ENCODE assay signal across 14 cellular contexts in genomic region chr4:10743357-10743756, GRCh38. TPM values are rescaled to one million over a fixed set of nuclear protein-coding genes. Genes with fewer than 3 reads are reported as not detected.
DNase-seq lines count a peak whose midpoint lies in the region; ATAC-seq, FAIRE-seq and TF ChIP-seq lines count a peak whose summit lies in the region.
"Had no signal": no experiment of that assay in that cellular context is flagged by ENCODE, and none has a peak within 500 bp of the region (broad histone marks: within the 10 kb centered on the region; RNA-seq: fewer than 3 reads in every experiment).

No MANE protein-coding gene starts in this region.

- H3K27ac ChIP-seq in Peyer's patch: peak overlapping the region in 1 of 4 donors; percentile 6

- no peaks in the 10 kb centered on the region for H3K36me3 ChIP-seq in Peyer's patch

- TF ChIP-seq POLR2A in GM12891 (IDR thresholded peaks at IDR 0.05; ENCODE audit: low read depth, low read length): no peak
- TF ChIP-seq POLR2A in Peyer's patch (IDR thresholded peaks at IDR 0.05): no peak

- ATAC-seq in GM19397 (IDR thresholded peaks at IDR 0.05; ENCODE audit: unreplicated experiment) (peak; percentile 59), HG02759 (IDR thresholded peaks at IDR 0.05; ENCODE audit: unreplicated experiment) (peak; percentile 72), HG03378 (IDR thresholded peaks at IDR 0.05; ENCODE audit: unreplicated experiment) (peak; percentile 73)

- TF ChIP-seq CTCF in Peyer's patch (IDR thresholded peaks at IDR 0.05): no peak

- no peaks in the 10 kb centered on the region for H3K4me1 ChIP-seq in Peyer's patch

- H3K27me3 ChIP-seq in Peyer's patch: no peaks in the 10 kb centered on the region

- H3K9me3 ChIP-seq in Peyer's patch: no peaks in the 10 kb centered on the region

- H3K4me3 ChIP-seq in Peyer's patch: no peak overlapping the region

- FAIRE-seq in GM12891 (lab: Jason Lieb, UNC): peak; percentile 63
- FAIRE-seq: G401.6 had no signal

- DNase-seq in GM12891 (ENCODE audit: insufficient read length, low spot score) (no peak), Peyer's patch (no peak), A172 (ENCODE audit: low spot score) (no peak), NCI-H1417 treated with DMSO at 0.1 percent for 48 hours (lab: John Stamatoyannopoulos, UW) (no peak)
- no peak for DNase-seq in activated CD8-positive, alpha-beta memory T cell treated with anti-CD3 and anti-CD28 coated beads, Interleukin-2, amount 50 U/mL, for 48 hours
- DNase-seq: HFFc6, hypothalamus, mammary epithelial cell, NCI-H2227 treated with DMSO at 0.1 percent for 48 hours had no signal

TF ChIP-seq in GM12891, 5 proteins besides CTCF, POLR2A, EP300 and RAD21:
- TF ChIP-seq POLR2AphosphoS5 (IDR thresholded peaks at IDR 0.05; ENCODE audit: low read depth, low read length): no peak
- TF ChIP-seq SPI1 (IDR thresholded peaks at IDR 0.05; ENCODE audit: low read depth, low read length): peak; percentile 78
- TF ChIP-seq TAF1 (IDR thresholded peaks at IDR 0.05; ENCODE audit: low read depth, low read length): no peak
- no peak for TF ChIP-seq POU2F2 (IDR thresholded peaks at IDR 0.05; ENCODE audit: low read depth, low read length)
TF ChIP-seq in GM12891: peak in this region for 1.

RNA-seq across cellular contexts. Expression of gene CLNK, which starts 58.8 kb away (rescaled TPM):
- polyA plus RNA-seq in GM12891 (2012; ENCODE audit: low read depth, missing spikeins): 3.5 TPM
- 1 to 10 TPM in 1 of 4 donors, under 1 TPM in 1, not detected in 2; 0.13 to 4.1 TPM for total RNA-seq in Peyer's patch
- total RNA-seq in A172 (2014; rRNA removed; shearing (Covaris generic)): not detected in 2 replicates
- total RNA-seq: HFFc6, mammary epithelial cell, progenitor cell of endocrine pancreas had no signal
- polyA plus RNA-seq: mammary epithelial cell had no signal
